In the genomic region with DNA sequence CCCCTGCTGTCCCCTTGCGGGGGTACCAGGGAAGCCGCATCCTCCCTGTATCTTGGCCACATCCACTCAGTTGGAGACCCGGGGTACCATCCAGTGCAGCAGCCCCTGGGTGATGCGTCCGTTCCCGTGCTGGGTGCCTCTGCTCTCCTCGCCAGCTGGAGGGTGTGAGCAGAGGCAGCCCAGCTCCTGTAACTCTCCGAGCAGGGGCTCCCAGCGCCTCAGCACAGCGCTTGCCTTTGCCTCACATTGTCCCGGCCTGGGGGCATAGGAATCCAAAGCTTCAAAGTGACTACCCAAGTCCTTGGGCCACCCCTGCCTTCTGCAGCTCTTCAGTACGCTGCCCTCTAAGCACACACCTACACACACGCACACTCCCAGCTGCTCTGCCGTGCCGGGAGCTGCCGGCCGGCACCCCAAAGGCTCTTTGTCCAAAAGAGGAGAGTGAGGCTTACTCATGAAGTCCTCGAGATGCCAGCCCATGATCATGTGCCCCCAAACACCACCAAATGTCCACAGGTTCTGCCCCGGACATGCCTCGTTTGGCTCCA, we compare ENCODE assay signal across 1 cellular context.
TF ChIP-seq lines count a peak whose summit lies in the region.

No MANE protein-coding gene starts in this region.

TF ChIP-seq in HepG2, 621 proteins besides CTCF, POLR2A, EP300 and RAD21:
- TF ChIP-seq, protein P1, sequence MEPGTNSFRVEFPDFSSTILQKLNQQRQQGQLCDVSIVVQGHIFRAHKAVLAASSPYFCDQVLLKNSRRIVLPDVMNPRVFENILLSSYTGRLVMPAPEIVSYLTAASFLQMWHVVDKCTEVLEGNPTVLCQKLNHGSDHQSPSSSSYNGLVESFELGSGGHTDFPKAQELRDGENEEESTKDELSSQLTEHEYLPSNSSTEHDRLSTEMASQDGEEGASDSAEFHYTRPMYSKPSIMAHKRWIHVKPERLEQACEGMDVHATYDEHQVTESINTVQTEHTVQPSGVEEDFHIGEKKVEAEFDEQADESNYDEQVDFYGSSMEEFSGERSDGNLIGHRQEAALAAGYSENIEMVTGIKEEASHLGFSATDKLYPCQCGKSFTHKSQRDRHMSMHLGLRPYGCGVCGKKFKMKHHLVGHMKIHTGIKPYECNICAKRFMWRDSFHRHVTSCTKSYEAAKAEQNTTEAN (CRISPR knock-in tag; conservative IDR thresholded peaks at IDR 0.05), result no peak
- TF ChIP-seq RFXANK (CRISPR knock-in tag; IDR thresholded peaks at IDR 0.05) (no peak), KLF6 (CRISPR knock-in tag; IDR thresholded peaks at IDR 0.05) (no peak), NR2F2 (IDR thresholded peaks at IDR 0.05; ENCODE audit: borderline replicate concordance, low read depth) (no peak), ZNF510 (CRISPR knock-in tag; IDR thresholded peaks at IDR 0.05; ENCODE audit: low read depth) (no peak), HNRNPK (IDR thresholded peaks at IDR 0.05; ENCODE audit: low read depth, low read length, poor library complexity, severe bottlenecking) (no peak), CREB1 (IDR thresholded peaks at IDR 0.05) (no peak), CREB1 (CRISPR knock-in tag; IDR thresholded peaks at IDR 0.05) (no peak)
- TF ChIP-seq, protein P2, sequence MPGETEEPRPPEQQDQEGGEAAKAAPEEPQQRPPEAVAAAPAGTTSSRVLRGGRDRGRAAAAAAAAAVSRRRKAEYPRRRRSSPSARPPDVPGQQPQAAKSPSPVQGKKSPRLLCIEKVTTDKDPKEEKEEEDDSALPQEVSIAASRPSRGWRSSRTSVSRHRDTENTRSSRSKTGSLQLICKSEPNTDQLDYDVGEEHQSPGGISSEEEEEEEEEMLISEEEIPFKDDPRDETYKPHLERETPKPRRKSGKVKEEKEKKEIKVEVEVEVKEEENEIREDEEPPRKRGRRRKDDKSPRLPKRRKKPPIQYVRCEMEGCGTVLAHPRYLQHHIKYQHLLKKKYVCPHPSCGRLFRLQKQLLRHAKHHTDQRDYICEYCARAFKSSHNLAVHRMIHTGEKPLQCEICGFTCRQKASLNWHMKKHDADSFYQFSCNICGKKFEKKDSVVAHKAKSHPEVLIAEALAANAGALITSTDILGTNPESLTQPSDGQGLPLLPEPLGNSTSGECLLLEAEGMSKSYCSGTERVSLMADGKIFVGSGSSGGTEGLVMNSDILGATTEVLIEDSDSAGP (CRISPR knock-in tag; IDR thresholded peaks at IDR 0.05; ENCODE audit: borderline replicate concordance), result no peak
- TF ChIP-seq, protein P3, sequence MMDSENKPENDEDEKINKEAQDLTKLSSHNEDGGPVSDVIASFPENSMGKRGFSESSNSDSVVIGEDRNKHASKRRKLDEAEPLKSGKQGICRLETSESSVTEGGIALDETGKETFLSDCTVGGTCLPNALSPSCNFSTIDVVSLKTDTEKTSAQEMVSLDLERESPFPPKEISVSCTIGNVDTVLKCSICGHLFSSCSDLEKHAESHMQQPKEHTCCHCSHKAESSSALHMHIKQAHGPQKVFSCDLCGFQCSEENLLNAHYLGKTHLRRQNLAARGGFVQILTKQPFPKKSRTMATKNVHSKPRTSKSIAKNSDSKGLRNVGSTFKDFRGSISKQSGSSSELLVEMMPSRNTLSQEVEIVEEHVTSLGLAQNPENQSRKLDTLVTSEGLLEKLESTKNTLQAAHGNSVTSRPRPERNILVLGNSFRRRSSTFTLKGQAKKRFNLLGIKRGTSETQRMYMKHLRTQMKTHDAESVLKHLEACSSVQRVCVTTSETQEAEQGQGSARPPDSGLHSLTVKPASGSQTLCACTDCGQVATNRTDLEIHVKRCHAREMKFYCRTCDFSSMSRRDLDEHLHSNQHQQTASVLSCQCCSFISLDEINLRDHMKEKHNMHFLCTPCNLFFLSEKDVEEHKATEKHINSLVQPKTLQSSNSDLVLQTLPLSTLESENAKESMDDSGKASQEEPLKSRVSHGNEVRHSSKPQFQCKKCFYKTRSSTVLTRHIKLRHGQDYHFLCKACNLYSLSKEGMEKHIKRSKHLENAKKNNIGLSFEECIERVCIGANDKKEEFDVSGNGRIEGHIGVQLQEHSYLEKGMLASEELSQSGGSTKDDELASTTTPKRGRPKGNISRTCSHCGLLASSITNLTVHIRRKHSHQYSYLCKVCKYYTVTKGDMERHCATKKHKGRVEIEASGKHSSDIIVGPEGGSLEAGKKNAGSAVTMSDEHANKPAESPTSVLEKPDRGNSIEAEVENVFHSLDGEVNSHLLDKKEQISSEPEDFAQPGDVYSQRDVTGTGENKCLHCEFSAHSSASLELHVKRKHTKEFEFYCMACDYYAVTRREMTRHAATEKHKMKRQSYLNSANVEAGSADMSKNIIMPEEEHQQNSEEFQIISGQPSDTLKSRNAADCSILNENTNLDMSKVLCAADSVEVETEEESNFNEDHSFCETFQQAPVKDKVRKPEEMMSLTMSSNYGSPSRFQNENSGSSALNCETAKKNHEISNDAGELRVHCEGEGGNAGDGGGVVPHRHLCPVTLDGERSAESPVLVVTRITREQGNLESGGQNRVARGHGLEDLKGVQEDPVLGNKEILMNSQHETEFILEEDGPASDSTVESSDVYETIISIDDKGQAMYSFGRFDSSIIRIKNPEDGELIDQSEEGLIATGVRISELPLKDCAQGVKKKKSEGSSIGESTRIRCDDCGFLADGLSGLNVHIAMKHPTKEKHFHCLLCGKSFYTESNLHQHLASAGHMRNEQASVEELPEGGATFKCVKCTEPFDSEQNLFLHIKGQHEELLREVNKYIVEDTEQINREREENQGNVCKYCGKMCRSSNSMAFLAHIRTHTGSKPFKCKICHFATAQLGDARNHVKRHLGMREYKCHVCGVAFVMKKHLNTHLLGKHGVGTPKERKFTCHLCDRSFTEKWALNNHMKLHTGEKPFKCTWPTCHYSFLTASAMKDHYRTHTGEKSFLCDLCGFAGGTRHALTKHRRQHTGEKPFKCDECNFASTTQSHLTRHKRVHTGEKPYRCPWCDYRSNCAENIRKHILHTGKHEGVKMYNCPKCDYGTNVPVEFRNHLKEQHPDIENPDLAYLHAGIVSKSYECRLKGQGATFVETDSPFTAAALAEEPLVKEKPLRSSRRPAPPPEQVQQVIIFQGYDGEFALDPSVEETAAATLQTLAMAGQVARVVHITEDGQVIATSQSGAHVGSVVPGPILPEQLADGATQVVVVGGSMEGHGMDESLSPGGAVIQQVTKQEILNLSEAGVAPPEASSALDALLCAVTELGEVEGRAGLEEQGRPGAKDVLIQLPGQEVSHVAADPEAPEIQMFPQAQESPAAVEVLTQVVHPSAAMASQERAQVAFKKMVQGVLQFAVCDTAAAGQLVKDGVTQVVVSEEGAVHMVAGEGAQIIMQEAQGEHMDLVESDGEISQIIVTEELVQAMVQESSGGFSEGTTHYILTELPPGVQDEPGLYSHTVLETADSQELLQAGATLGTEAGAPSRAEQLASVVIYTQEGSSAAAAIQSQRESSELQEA (CRISPR knock-in tag; IDR thresholded peaks at IDR 0.05; ENCODE audit: not compliant biosample characterization), result no peak
- TF ChIP-seq, protein P4, sequence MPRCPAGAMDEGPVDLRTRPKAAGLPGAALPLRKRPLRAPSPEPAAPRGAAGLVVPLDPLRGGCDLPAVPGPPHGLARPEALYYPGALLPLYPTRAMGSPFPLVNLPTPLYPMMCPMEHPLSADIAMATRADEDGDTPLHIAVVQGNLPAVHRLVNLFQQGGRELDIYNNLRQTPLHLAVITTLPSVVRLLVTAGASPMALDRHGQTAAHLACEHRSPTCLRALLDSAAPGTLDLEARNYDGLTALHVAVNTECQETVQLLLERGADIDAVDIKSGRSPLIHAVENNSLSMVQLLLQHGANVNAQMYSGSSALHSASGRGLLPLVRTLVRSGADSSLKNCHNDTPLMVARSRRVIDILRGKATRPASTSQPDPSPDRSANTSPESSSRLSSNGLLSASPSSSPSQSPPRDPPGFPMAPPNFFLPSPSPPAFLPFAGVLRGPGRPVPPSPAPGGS (CRISPR knock-in tag; IDR thresholded peaks at IDR 0.05), result no peak
- TF ChIP-seq, protein P5, sequence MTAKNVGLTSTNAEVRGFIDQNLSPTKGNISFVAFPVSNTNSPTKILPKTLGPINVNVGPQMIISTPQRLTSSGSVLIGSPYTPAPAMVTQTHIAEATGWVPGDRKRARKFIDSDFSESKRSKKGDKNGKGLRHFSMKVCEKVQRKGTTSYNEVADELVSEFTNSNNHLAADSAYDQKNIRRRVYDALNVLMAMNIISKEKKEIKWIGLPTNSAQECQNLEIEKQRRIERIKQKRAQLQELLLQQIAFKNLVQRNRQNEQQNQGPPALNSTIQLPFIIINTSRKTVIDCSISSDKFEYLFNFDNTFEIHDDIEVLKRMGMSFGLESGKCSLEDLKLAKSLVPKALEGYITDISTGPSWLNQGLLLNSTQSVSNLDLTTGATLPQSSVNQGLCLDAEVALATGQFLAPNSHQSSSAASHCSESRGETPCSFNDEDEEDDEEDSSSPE (CRISPR knock-in tag; IDR thresholded peaks at IDR 0.05), result no peak
- TF ChIP-seq, protein P6, sequence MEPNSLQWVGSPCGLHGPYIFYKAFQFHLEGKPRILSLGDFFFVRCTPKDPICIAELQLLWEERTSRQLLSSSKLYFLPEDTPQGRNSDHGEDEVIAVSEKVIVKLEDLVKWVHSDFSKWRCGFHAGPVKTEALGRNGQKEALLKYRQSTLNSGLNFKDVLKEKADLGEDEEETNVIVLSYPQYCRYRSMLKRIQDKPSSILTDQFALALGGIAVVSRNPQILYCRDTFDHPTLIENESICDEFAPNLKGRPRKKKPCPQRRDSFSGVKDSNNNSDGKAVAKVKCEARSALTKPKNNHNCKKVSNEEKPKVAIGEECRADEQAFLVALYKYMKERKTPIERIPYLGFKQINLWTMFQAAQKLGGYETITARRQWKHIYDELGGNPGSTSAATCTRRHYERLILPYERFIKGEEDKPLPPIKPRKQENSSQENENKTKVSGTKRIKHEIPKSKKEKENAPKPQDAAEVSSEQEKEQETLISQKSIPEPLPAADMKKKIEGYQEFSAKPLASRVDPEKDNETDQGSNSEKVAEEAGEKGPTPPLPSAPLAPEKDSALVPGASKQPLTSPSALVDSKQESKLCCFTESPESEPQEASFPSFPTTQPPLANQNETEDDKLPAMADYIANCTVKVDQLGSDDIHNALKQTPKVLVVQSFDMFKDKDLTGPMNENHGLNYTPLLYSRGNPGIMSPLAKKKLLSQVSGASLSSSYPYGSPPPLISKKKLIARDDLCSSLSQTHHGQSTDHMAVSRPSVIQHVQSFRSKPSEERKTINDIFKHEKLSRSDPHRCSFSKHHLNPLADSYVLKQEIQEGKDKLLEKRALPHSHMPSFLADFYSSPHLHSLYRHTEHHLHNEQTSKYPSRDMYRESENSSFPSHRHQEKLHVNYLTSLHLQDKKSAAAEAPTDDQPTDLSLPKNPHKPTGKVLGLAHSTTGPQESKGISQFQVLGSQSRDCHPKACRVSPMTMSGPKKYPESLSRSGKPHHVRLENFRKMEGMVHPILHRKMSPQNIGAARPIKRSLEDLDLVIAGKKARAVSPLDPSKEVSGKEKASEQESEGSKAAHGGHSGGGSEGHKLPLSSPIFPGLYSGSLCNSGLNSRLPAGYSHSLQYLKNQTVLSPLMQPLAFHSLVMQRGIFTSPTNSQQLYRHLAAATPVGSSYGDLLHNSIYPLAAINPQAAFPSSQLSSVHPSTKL (CRISPR knock-in tag; IDR thresholded peaks at IDR 0.05), result no peak
TF ChIP-seq in HepG2: peak in this region for 0.
